14 cellular contexts compared by ENCODE assay signal in genomic region chr1:76144233-76144632, GRCh38.
"Had no signal": no experiment of that assay in that cellular context is flagged by ENCODE, and none has a peak within 500 bp of the region (broad histone marks: within the 10 kb centered on the region; RNA-seq: fewer than 3 reads in every experiment).

No MANE protein-coding gene starts in this region.

- DNase-seq: esophagus squamous epithelium; foreskin fibroblast; mesendoderm; naive thymus-derived CD4-positive, alpha-beta T cell; psoas muscle; retina; right lobe of liver; stimulated activated CD4-positive, alpha-beta T cell treated with anti-CD3 and anti-CD28 coated beads, Interleukin-4, amount 100 ng/mL, for 1 hour; stimulated activated CD8-positive, alpha-beta memory T cell treated with anti-CD3 and anti-CD28 coated beads, Interleukin-4, amount 100 ng/mL, for 48 hours; stimulated activated naive CD8-positive, alpha-beta T cell treated with anti-CD3 and anti-CD28 coated beads, Interleukin-15, Interleukin-2, amounts not matched to agents 100 U/mL and 50 U/mL, for 24 hours; tibial artery had no signal

- H3K27me3 ChIP-seq: esophagus squamous epithelium, gastroesophageal sphincter, neutrophil, right lobe of liver, suprapubic skin, tibial artery had no signal

- ATAC-seq: gastroesophageal sphincter; naive thymus-derived CD4-positive, alpha-beta T cell; psoas muscle; right lobe of liver; stimulated activated naive CD8-positive, alpha-beta T cell treated with anti-CD3 and anti-CD28 coated beads, Interleukin-15, Interleukin-2, amounts not matched to agents 100 U/mL and 50 U/mL, for 24 hours had no signal

- H3K4me3 ChIP-seq: esophagus squamous epithelium, gastroesophageal sphincter, psoas muscle, right lobe of liver, suprapubic skin, tibial artery had no signal

- H3K27ac ChIP-seq: esophagus squamous epithelium, gastroesophageal sphincter, neutrophil, psoas muscle, right lobe of liver, suprapubic skin, tibial artery had no signal

- H3K36me3 ChIP-seq: esophagus squamous epithelium, gastroesophageal sphincter, neutrophil, right lobe of liver, suprapubic skin, tibial artery had no signal

- H3K4me1 ChIP-seq: psoas muscle, right lobe of liver, suprapubic skin had no signal

- H3K9me3 ChIP-seq: esophagus squamous epithelium, gastroesophageal sphincter, neutrophil, psoas muscle, right lobe of liver, suprapubic skin, tibial artery had no signal
